24 cellular contexts compared by ENCODE assay signal in genomic region chr10:126903646-126904360, GRCh38. TPM values are rescaled to one million over a fixed set of nuclear protein-coding genes. Genes with fewer than 3 reads are reported as not detected.
A peak's percentile ranks its signal among the peaks of the same experiment; 100 is the strongest.
DNase-seq lines count a peak whose midpoint lies in the region; TF ChIP-seq lines count a peak whose summit lies in the region.
"Had no signal": no experiment of that assay in that cellular context is flagged by ENCODE, and none has a peak within 500 bp of the region (broad histone marks: within the 10 kb centered on the region; RNA-seq: fewer than 3 reads in every experiment).

No MANE protein-coding gene starts in this region.

- no peak overlapping the region for H3K27ac ChIP-seq in HUES48 (ENCODE audit: low read depth, low read length)

- peaks cover 23% of the 10 kb centered on the region for H3K36me3 ChIP-seq in HUES48 (ENCODE audit: control insufficient read depth, insufficient read depth, low read length)
- H3K36me3 ChIP-seq: heart right ventricle, stomach, transverse colon had no signal

- H3K9me3 Mint-ChIP-seq in chondrocyte (ENCODE audit: low read depth) (peaks cover 9% of the 10 kb centered on the region), neural crest cell (peaks cover 3% of the 10 kb centered on the region)

- peak; percentile 57 for DNase-seq in CD1c-positive myeloid dendritic cell (ENCODE audit: extremely low spot score)
- peak; percentile 58 for DNase-seq in chondrocyte (ENCODE audit: low spot score)
- no peak for DNase-seq in neural crest cell (ENCODE audit: low read depth, low spot score)
- no peak for DNase-seq in NOMO-1 treated with DMSO at 0.1 percent for 48 hours (lab: John Stamatoyannopoulos, UW; ENCODE audit: unreplicated experiment)
- no peak for DNase-seq in SK-N-DZ (ENCODE audit: low spot score)
- no peak for DNase-seq in kidney glomerular epithelial cell (lab: John Stamatoyannopoulos, UW)
- DNase-seq in activated T-cell treated with anti-CD3 and anti-CD28 coated beads, Interleukin-2, amount 50 U/mL, for 1 hour, result no peak
- DNase-seq: activated CD4-positive, alpha-beta T cell treated with anti-CD3 and anti-CD28 coated beads, Interleukin-2, amount 10 ng/mL, durations not matched to agents 7 days and 5 days; activated CD8-positive, alpha-beta memory T cell treated with anti-CD3 and anti-CD28 coated beads, Interleukin-2, amount 10 ng/mL, durations not matched to agents 7 days and 5 days; activated naive CD4-positive, alpha-beta T cell treated with anti-CD3 and anti-CD28 coated beads, Interleukin-2, amount 50 U/mL, for 16 hours; C1 segment of cervical spinal cord; DMS 273 treated with DMSO at 0.1 percent for 48 hours; heart right ventricle; NCI-H1092 treated with DMSO at 0.1 percent for 48 hours; NCI-H1930; NCI-H82; OCI-M1; retina; SHP77; stomach; T-helper 1 cell had no signal

- peaks cover 4% of the 10 kb centered on the region; the same call in 1 of the 2 replicates for H3K9me3 ChIP-seq in HUES48 (ENCODE audit: control insufficient read depth, insufficient read depth, low read length)

- no peaks in the 10 kb centered on the region for H3K27me3 Mint-ChIP-seq in chondrocyte (ENCODE audit: low read depth)
- H3K27me3 Mint-ChIP-seq in neural crest cell (ENCODE audit: low read depth), result peaks cover 2% of the 10 kb centered on the region

- H3K4me1 Mint-ChIP-seq in chondrocyte (ENCODE audit: low read depth) (peaks cover 27% of the 10 kb centered on the region), neural crest cell (peaks cover 27% of the 10 kb centered on the region)
- H3K4me1 Mint-ChIP-seq: activated CD8-positive, alpha-beta memory T cell treated with anti-CD3 and anti-CD28 coated beads, Interleukin-2, amount 10 ng/mL, durations not matched to agents 7 days and 5 days had no signal

- H3K36me3 Mint-ChIP-seq in chondrocyte (ENCODE audit: low read depth) (no peaks in the 10 kb centered on the region), neural crest cell (ENCODE audit: low read depth) (peaks cover 16% of the 10 kb centered on the region)

- peaks cover 14% of the 10 kb centered on the region; the same call in 1 of the 2 replicates for H3K4me1 ChIP-seq in HUES48 (ENCODE audit: control insufficient read depth, insufficient read depth, low read length)

- TF ChIP-seq CTCF in chondrocyte (IDR thresholded peaks at IDR 0.05) (no peak), neural crest cell (conservative IDR thresholded peaks at IDR 0.05) (no peak)

- H3K4me3 Mint-ChIP-seq in chondrocyte (ENCODE audit: unreplicated experiment), result peak overlapping the region; percentile 90
- H3K4me3 Mint-ChIP-seq in neural crest cell, result peak overlapping the region; percentile 78
- H3K4me3 Mint-ChIP-seq: activated CD8-positive, alpha-beta memory T cell treated with anti-CD3 and anti-CD28 coated beads, Interleukin-2, amount 10 ng/mL, durations not matched to agents 7 days and 5 days; activated T-helper 1 cell treated with anti-CD3 and anti-CD28 coated beads, Interleukin-12 subunit alpha, Interleukin-12 subunit beta, Interleukin-2, Interleukin-4 antibody, amounts not matched to agents 30 ng/mL and 10 ng/mL and 1 ng/mL, durations not matched to agents 14 hours and 24 hours and 36 hours had no signal

- no peaks in the 10 kb centered on the region for H3K27me3 ChIP-seq in HUES48 (ENCODE audit: control insufficient read depth, insufficient read depth, low read length)
- H3K27me3 ChIP-seq: transverse colon had no signal

- peak overlapping the region; percentile 79; the same call in 1 of the 2 replicates for H3K4me3 ChIP-seq in HUES48 (ENCODE audit: low read depth, low read length)

- H3K27ac Mint-ChIP-seq in chondrocyte (ENCODE audit: unreplicated experiment), result no peak overlapping the region
- no peak overlapping the region for H3K27ac Mint-ChIP-seq in neural crest cell (ENCODE audit: unreplicated experiment)
- H3K27ac Mint-ChIP-seq: activated CD4-positive, alpha-beta T cell treated with anti-CD3 and anti-CD28 coated beads, Interleukin-2, amount 10 ng/mL, durations not matched to agents 7 days and 5 days; activated CD8-positive, alpha-beta memory T cell treated with anti-CD3 and anti-CD28 coated beads, Interleukin-2, amount 10 ng/mL, durations not matched to agents 7 days and 5 days; activated T-helper 1 cell treated with anti-CD3 and anti-CD28 coated beads, Interleukin-12 subunit alpha, Interleukin-12 subunit beta, Interleukin-2, Interleukin-4 antibody, amounts not matched to agents 30 ng/mL and 10 ng/mL and 1 ng/mL, durations not matched to agents 14 hours and 24 hours and 36 hours had no signal

- no peak overlapping the region for H3K9ac ChIP-seq in HUES48 (ENCODE audit: low read depth, low read length)

RNA-seq across cellular contexts. Expression of gene DOCK1, which starts 1.4 kb away (rescaled TPM):
- total RNA-seq in chondrocyte (53.1 to 57.8 TPM (median 57.1 TPM) in 3 replicates), neural crest cell (55.8 and 62.9 TPM in 2 replicates)
- polyA plus RNA-seq in SK-N-DZ (2014; cell fraction: cytosol; rRNA removed), result 0.01 TPM in 1 of 2 replicates, not detected in the other
- not detected in 2 replicates for polyA plus RNA-seq in SK-N-DZ (2014; cell fraction: nucleus; rRNA removed)

Comparison
In these comparisons a context has a peak if more than half of its experiments do, and no peak if none do; other contexts are left out.
1. DNase-seq: peak in CD1c-positive myeloid dendritic cell (single experiment) and chondrocyte (single experiment); none in neural crest cell (single experiment), NOMO-1 treated with DMSO at 0.1 percent for 48 hours (single experiment), SK-N-DZ (single experiment), kidney glomerular epithelial cell (single experiment) and activated T-cell treated with anti-CD3 and anti-CD28 coated beads, Interleukin-2, amount 50 U/mL, for 1 hour (single experiment).